In the genomic region with DNA sequence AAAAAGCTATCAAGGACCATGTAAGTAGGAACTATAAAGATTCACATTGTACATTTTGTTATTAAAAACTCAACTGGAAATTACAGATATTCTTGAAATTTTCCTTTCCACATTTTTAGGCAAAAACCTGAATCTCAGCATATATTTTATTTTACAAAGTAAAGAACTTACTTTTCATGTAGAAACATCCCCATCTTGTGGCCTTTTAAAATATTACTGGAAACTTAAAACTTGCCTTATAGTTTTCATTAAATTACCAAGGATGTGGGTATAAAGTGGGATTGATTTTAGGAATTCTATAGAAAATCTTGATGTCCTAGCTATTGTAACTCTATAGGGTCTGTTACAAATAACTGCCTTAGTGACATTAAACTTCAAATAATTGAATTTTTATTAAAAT, we compare ENCODE assay signal across 8 cellular contexts. TPM values are rescaled to one million over a fixed set of nuclear protein-coding genes. Genes with fewer than 3 reads are reported as not detected.
A peak's percentile ranks its signal among the peaks of the same experiment; 100 is the strongest.
DNase-seq lines count a peak whose midpoint lies in the region; ATAC-seq, FAIRE-seq and TF ChIP-seq lines count a peak whose summit lies in the region.

No MANE protein-coding gene starts in this region.

- no peaks in the 10 kb centered on the region for H3K27me3 Mint-ChIP-seq in neural progenitor cell (ENCODE audit: insufficient read depth, low read depth)
- no peaks in the 10 kb centered on the region for H3K27me3 Mint-ChIP-seq in activated naive CD4-positive, alpha-beta T cell treated with anti-CD3 and anti-CD28 coated beads, Interleukin-2, amount 10 ng/mL, durations not matched to agents 7 days and 5 days

- no peak overlapping the region for H3K4me3 Mint-ChIP-seq in neural progenitor cell
- no peak overlapping the region for H3K4me3 Mint-ChIP-seq in activated naive CD4-positive, alpha-beta T cell treated with anti-CD3 and anti-CD28 coated beads, Interleukin-2, amount 10 ng/mL, durations not matched to agents 7 days and 5 days

- CTCF ChIA-PET in activated naive CD4-positive, alpha-beta T cell treated with anti-CD3 and anti-CD28 coated beads, Interleukin-2, amount 10 ng/mL, durations not matched to agents 7 days and 5 days (lab: Charles Lee) = interaction anchor here (0.5 to 1.5 kb wide), 9 partner anchors 15 to 734 kb away, joined by 3 to 4 read pairs (median 3); a partner anchor contains a TSS

- H3K36me3 Mint-ChIP-seq in neural progenitor cell = peaks cover 24% of the 10 kb centered on the region
- peaks cover 46% of the 10 kb centered on the region for H3K36me3 Mint-ChIP-seq in activated naive CD4-positive, alpha-beta T cell treated with anti-CD3 and anti-CD28 coated beads, Interleukin-2, amount 10 ng/mL, durations not matched to agents 7 days and 5 days

- no peaks in the 10 kb centered on the region for H3K9me3 Mint-ChIP-seq in neural progenitor cell
- no peaks in the 10 kb centered on the region for H3K9me3 Mint-ChIP-seq in activated naive CD4-positive, alpha-beta T cell treated with anti-CD3 and anti-CD28 coated beads, Interleukin-2, amount 10 ng/mL, durations not matched to agents 7 days and 5 days

- TF ChIP-seq CTCF in neural progenitor cell (IDR thresholded peaks at IDR 0.05) = peak; percentile 56

- H3K4me3 ChIP-seq in neural progenitor cell = no peak overlapping the region

- H3K79me2 ChIP-seq in neural progenitor cell (ENCODE audit: low read depth) = peaks cover 97% of the 10 kb centered on the region

- H3K36me3 ChIP-seq in neural progenitor cell = peaks cover 47% of the 10 kb centered on the region

- no peak overlapping the region for H3K9ac ChIP-seq in neural progenitor cell

- no peaks in the 10 kb centered on the region for H3K4me1 Mint-ChIP-seq in neural progenitor cell
- H3K4me1 Mint-ChIP-seq in activated naive CD4-positive, alpha-beta T cell treated with anti-CD3 and anti-CD28 coated beads, Interleukin-2, amount 10 ng/mL, durations not matched to agents 7 days and 5 days = peaks cover 14% of the 10 kb centered on the region

- DNase-seq in ELR (ENCODE audit: low read depth) (peak; percentile 61), NCI-H1694 (lab: John Stamatoyannopoulos, UW) (peak; percentile 32), neural progenitor cell (ENCODE audit: low spot score) (peak; percentile 25), NCI-H187 treated with DMSO at 0.1 percent for 48 hours (lab: John Stamatoyannopoulos, UW) (no peak)
- no peak for DNase-seq in activated naive CD4-positive, alpha-beta T cell treated with anti-CD3 and anti-CD28 coated beads, Interleukin-2, amount 10 ng/mL, durations not matched to agents 7 days and 5 days
- no peak for DNase-seq in stimulated activated CD4-positive, alpha-beta T cell treated with anti-CD3 and anti-CD28 coated beads, Interleukin-4, amount 100 ng/mL, for 4 hours

- H3K27ac Mint-ChIP-seq in neural progenitor cell = no peak overlapping the region
- H3K27ac Mint-ChIP-seq in activated naive CD4-positive, alpha-beta T cell treated with anti-CD3 and anti-CD28 coated beads, Interleukin-2, amount 10 ng/mL, durations not matched to agents 7 days and 5 days = no peak overlapping the region

- no peak overlapping the region for H3K27ac ChIP-seq in neural progenitor cell

- no peak overlapping the region for H2AFZ ChIP-seq in neural progenitor cell (replicated peaks)

- H4K20me1 ChIP-seq in neural progenitor cell (ENCODE audit: low read depth) = peaks cover 35% of the 10 kb centered on the region

- H3K4me2 ChIP-seq in neural progenitor cell = no peak overlapping the region

- no peak for ATAC-seq in HG03571 (IDR thresholded peaks at IDR 0.05; ENCODE audit: unreplicated experiment)

- no peaks in the 10 kb centered on the region for H3K9me3 ChIP-seq in neural progenitor cell (ENCODE audit: low read depth)

- H3K4me1 ChIP-seq in neural progenitor cell = no peaks in the 10 kb centered on the region

- FAIRE-seq in colon (lab: Jason Lieb, UNC) = peak; percentile 85

- H3K27me3 ChIP-seq in neural progenitor cell = no peaks in the 10 kb centered on the region

- no peaks in the 10 kb centered on the region for H3F3A ChIP-seq in neural progenitor cell (ENCODE audit: low read depth)

RNA-seq across cellular contexts. Expression of a gene that starts 10.6 kb away (rescaled TPM):
- total RNA-seq in neural progenitor cell (ENCODE audit: low replicate concordance) = 87.6 and 148 TPM in 2 replicates

RNA-seq across cellular contexts. Expression of a gene that starts 10.7 kb away (rescaled TPM):
- 21.9 and 57.3 TPM in 2 replicates for total RNA-seq in neural progenitor cell (ENCODE audit: low replicate concordance)

RNA-seq across cellular contexts. Expression of a gene that starts 47.2 kb away (rescaled TPM):
- total RNA-seq in neural progenitor cell (ENCODE audit: low replicate concordance) = 10.7 and 13.7 TPM in 2 replicates

Comparison
In these comparisons a context has a peak if more than half of its experiments do, and no peak if none do; other contexts are left out.
1. DNase-seq: peak in ELR (single experiment), NCI-H1694 (single experiment) and neural progenitor cell (single experiment); none in NCI-H187 treated with DMSO at 0.1 percent for 48 hours (single experiment), activated naive CD4-positive, alpha-beta T cell treated with anti-CD3 and anti-CD28 coated beads, Interleukin-2, amount 10 ng/mL, durations not matched to agents 7 days and 5 days (single experiment) and stimulated activated CD4-positive, alpha-beta T cell treated with anti-CD3 and anti-CD28 coated beads, Interleukin-4, amount 100 ng/mL, for 4 hours (0 of 2).